ENCODE assay signal across 36 cellular contexts in genomic region chr1:41032147-41032546, GRCh38. TPM values are rescaled to one million over a fixed set of nuclear protein-coding genes. Genes with fewer than 3 reads are reported as not detected.
"Had no signal": no experiment of that assay in that cellular context is flagged by ENCODE, and none has a peak within 500 bp of the region (broad histone marks: within the 10 kb centered on the region; RNA-seq: fewer than 3 reads in every experiment).

No MANE protein-coding gene starts in this region.

- H3K4me3 Mint-ChIP-seq: activated B cell treated with CpG ODN at 0.5 μM for 24 hours; activated CD4-positive, alpha-beta memory T cell treated with anti-CD3 and anti-CD28 coated beads, Interleukin-2, amount 10 ng/mL, durations not matched to agents 7 days and 5 days; activated CD4-positive, alpha-beta T cell treated with anti-CD3 and anti-CD28 coated beads, Interleukin-2, amount 10 ng/mL, durations not matched to agents 7 days and 5 days; activated naive CD4-positive, alpha-beta T cell treated with anti-CD3 and anti-CD28 coated beads for 36 hours; activated naive CD4-positive, alpha-beta T cell treated with anti-CD3 and anti-CD28 coated beads, Interleukin-2, amount 50 U/mL, for 24 hours; activated naive CD8-positive, alpha-beta T cell treated with anti-CD3 and anti-CD28 coated beads, Interleukin-2, amount 10 ng/mL, durations not matched to agents 7 days and 5 days; activated T-cell treated with anti-CD3 and anti-CD28 coated beads, Interleukin-2, amount 50 U/mL, for 4 hours; activated T-helper 1 cell treated with anti-CD3 and anti-CD28 coated beads, Interleukin-12 subunit alpha, Interleukin-12 subunit beta, Interleukin-2, Interleukin-4 antibody, amounts not matched to agents 30 ng/mL and 10 ng/mL and 1 ng/mL, durations not matched to agents 14 hours and 24 hours and 36 hours; central memory CD8-positive, alpha-beta T cell; dendritic cell treated with granulocyte-macrophage colony-stimulating factor and Interleukin-4, amounts not matched to agents 40 ng/mL and 50 ng/mL, for 4 days; endodermal cell; T-helper 17 cell; T-helper 2 cell treated with Interferon-gamma antibody and Interleukin-4, amounts not matched to agents 5 μg/mL and 100 μg/mL, for 36 hours had no signal

- H3K27ac ChIP-seq: brain microvascular endothelial cell, coronary artery, dorsolateral prefrontal cortex, esophagus muscularis mucosa, foreskin keratinocyte, gastrocnemius medialis, heart left ventricle, WERI-Rb-1 had no signal

- H3K4me3 ChIP-seq: coronary artery, dorsolateral prefrontal cortex, esophagus muscularis mucosa, gastrocnemius medialis, heart left ventricle had no signal

- H3K27me3 ChIP-seq: brain microvascular endothelial cell, dorsolateral prefrontal cortex, esophagus muscularis mucosa, foreskin keratinocyte, gastrocnemius medialis, heart left ventricle had no signal

- H3K4me1 Mint-ChIP-seq: activated CD4-positive, alpha-beta memory T cell treated with anti-CD3 and anti-CD28 coated beads, Interleukin-2, amount 10 ng/mL, durations not matched to agents 7 days and 5 days; activated CD4-positive, alpha-beta T cell treated with anti-CD3 and anti-CD28 coated beads, Interleukin-2, amount 10 ng/mL, durations not matched to agents 7 days and 5 days; activated naive CD4-positive, alpha-beta T cell treated with anti-CD3 and anti-CD28 coated beads, Interleukin-2, amount 50 U/mL, for 24 hours; activated naive CD8-positive, alpha-beta T cell treated with anti-CD3 and anti-CD28 coated beads, Interleukin-2, amount 10 ng/mL, durations not matched to agents 7 days and 5 days; central memory CD8-positive, alpha-beta T cell; endodermal cell had no signal

- H3K9me3 ChIP-seq: esophagus muscularis mucosa, gastrocnemius medialis, heart left ventricle had no signal

- ATAC-seq: activated CD4-positive, CD25-positive, alpha-beta regulatory T cell treated with anti-CD3 and anti-CD28 coated beads, Interleukin-2, amount 50 U/mL, for 24 hours; activated T-cell treated with anti-CD3 and anti-CD28 coated beads, Interleukin-2, amount 50 U/mL, for 4 hours; foreskin keratinocyte; gastrocnemius medialis; heart left ventricle; T-helper 17 cell had no signal

- H3K27me3 Mint-ChIP-seq: activated B cell treated with CpG ODN at 0.5 μM for 24 hours; activated CD4-positive, alpha-beta memory T cell treated with anti-CD3 and anti-CD28 coated beads, Interleukin-2, amount 10 ng/mL, durations not matched to agents 7 days and 5 days; activated CD4-positive, alpha-beta T cell treated with anti-CD3 and anti-CD28 coated beads, Interleukin-2, amount 10 ng/mL, durations not matched to agents 7 days and 5 days; activated naive CD4-positive, alpha-beta T cell treated with anti-CD3 and anti-CD28 coated beads, Interleukin-2, amount 50 U/mL, for 24 hours; activated naive CD8-positive, alpha-beta T cell treated with anti-CD3 and anti-CD28 coated beads, Interleukin-2, amount 10 ng/mL, durations not matched to agents 7 days and 5 days; central memory CD8-positive, alpha-beta T cell; dendritic cell treated with granulocyte-macrophage colony-stimulating factor and Interleukin-4, amounts not matched to agents 40 ng/mL and 50 ng/mL, for 4 days; T-helper 17 cell had no signal

- H3K27ac Mint-ChIP-seq: activated B cell treated with CpG ODN at 0.5 μM for 24 hours; activated CD4-positive, alpha-beta memory T cell treated with anti-CD3 and anti-CD28 coated beads, Interleukin-2, amount 10 ng/mL, durations not matched to agents 7 days and 5 days; activated CD4-positive, alpha-beta T cell treated with anti-CD3 and anti-CD28 coated beads, Interleukin-2, amount 10 ng/mL, durations not matched to agents 7 days and 5 days; activated naive CD4-positive, alpha-beta T cell treated with anti-CD3 and anti-CD28 coated beads for 36 hours; activated naive CD4-positive, alpha-beta T cell treated with anti-CD3 and anti-CD28 coated beads, Interleukin-2, amount 50 U/mL, for 24 hours; activated naive CD8-positive, alpha-beta T cell treated with anti-CD3 and anti-CD28 coated beads, Interleukin-2, amount 10 ng/mL, durations not matched to agents 7 days and 5 days; activated T-helper 1 cell treated with anti-CD3 and anti-CD28 coated beads, Interleukin-12 subunit alpha, Interleukin-12 subunit beta, Interleukin-2, Interleukin-4 antibody, amounts not matched to agents 30 ng/mL and 10 ng/mL and 1 ng/mL, durations not matched to agents 14 hours and 24 hours and 36 hours; activated T-helper 2 cell treated with anti-CD3 and anti-CD28 coated beads, Interferon-gamma antibody, Interleukin-2, Interleukin-4, amounts not matched to agents 10 μg/mL and 5 μg/mL and 100 μg/mL, durations not matched to agents 14 hours and 24 hours and 36 hours; dendritic cell treated with granulocyte-macrophage colony-stimulating factor and Interleukin-4, amounts not matched to agents 40 ng/mL and 50 ng/mL, for 4 days; endodermal cell; T-helper 2 cell treated with Interferon-gamma antibody and Interleukin-4, amounts not matched to agents 5 μg/mL and 100 μg/mL, for 36 hours had no signal

- H3K4me1 ChIP-seq: esophagus muscularis mucosa, foreskin keratinocyte, gastrocnemius medialis, heart left ventricle had no signal

- DNase-seq: activated B cell treated with CpG ODN at 0.5 μM for 24 hours; activated CD4-positive, alpha-beta memory T cell treated with anti-CD3 and anti-CD28 coated beads, Interleukin-2, amount 10 ng/mL, durations not matched to agents 7 days and 5 days; activated CD4-positive, alpha-beta T cell treated with anti-CD3 and anti-CD28 coated beads, Interleukin-2, amount 10 ng/mL, durations not matched to agents 7 days and 5 days; activated CD4-positive, alpha-beta T cell treated with anti-CD3 and anti-CD28 coated beads, Interleukin-2, amount 50 U/mL, for 4 hours; activated CD8-positive, alpha-beta memory T cell treated with anti-CD3 and anti-CD28 coated beads, Interleukin-2, amount 50 U/mL, for 48 hours; activated effector memory CD4-positive, alpha-beta T cell treated with anti-CD3 and anti-CD28 coated beads, Interleukin-2, amount 50 U/mL, for 16 hours; activated naive CD4-positive, alpha-beta T cell treated with anti-CD3 and anti-CD28 coated beads for 36 hours; activated naive CD8-positive, alpha-beta T cell treated with anti-CD3 and anti-CD28 coated beads, Interleukin-2, amount 10 ng/mL, durations not matched to agents 7 days and 5 days; activated T-cell treated with anti-CD3 and anti-CD28 coated beads for 4 hours; activated T-cell treated with anti-CD3 and anti-CD28 coated beads, Interleukin-2, amount 50 U/mL, for 4 hours; amniotic stem cell; anterior cingulate cortex; brain microvascular endothelial cell; dorsolateral prefrontal cortex; effector memory CD4-positive, alpha-beta T cell; endodermal cell; erythroblast; foreskin keratinocyte; gastrocnemius medialis; glutamatergic neuron; heart left ventricle; T-helper 1 cell; T-helper 17 cell; T1000; WERI-Rb-1 had no signal

- FAIRE-seq: astrocyte, bronchial epithelial cell had no signal

- H3K9me3 Mint-ChIP-seq: activated B cell treated with CpG ODN at 0.5 μM for 24 hours; activated CD4-positive, alpha-beta memory T cell treated with anti-CD3 and anti-CD28 coated beads, Interleukin-2, amount 10 ng/mL, durations not matched to agents 7 days and 5 days; activated naive CD4-positive, alpha-beta T cell treated with anti-CD3 and anti-CD28 coated beads for 36 hours; activated naive CD4-positive, alpha-beta T cell treated with anti-CD3 and anti-CD28 coated beads, Interleukin-2, amount 50 U/mL, for 24 hours; activated T-cell treated with anti-CD3 and anti-CD28 coated beads, Interleukin-2, amount 50 U/mL, for 4 hours; activated T-helper 1 cell treated with anti-CD3 and anti-CD28 coated beads, Interleukin-12 subunit alpha, Interleukin-12 subunit beta, Interleukin-2, Interleukin-4 antibody, amounts not matched to agents 30 ng/mL and 10 ng/mL and 1 ng/mL, durations not matched to agents 14 hours and 24 hours and 36 hours; activated T-helper 2 cell treated with anti-CD3 and anti-CD28 coated beads, Interferon-gamma antibody, Interleukin-2, Interleukin-4, amounts not matched to agents 10 μg/mL and 5 μg/mL and 100 μg/mL, durations not matched to agents 14 hours and 24 hours and 36 hours; dendritic cell treated with granulocyte-macrophage colony-stimulating factor and Interleukin-4, amounts not matched to agents 40 ng/mL and 50 ng/mL, for 4 days; endodermal cell; T-helper 2 cell treated with Interferon-gamma antibody and Interleukin-4, amounts not matched to agents 5 μg/mL and 100 μg/mL, for 36 hours had no signal

RNA-seq across cellular contexts. Expression of gene SLFNL1, which starts 10.6 kb away (rescaled TPM):
- polyA plus RNA-seq: foreskin keratinocyte had no signal
